In the genomic region with DNA sequence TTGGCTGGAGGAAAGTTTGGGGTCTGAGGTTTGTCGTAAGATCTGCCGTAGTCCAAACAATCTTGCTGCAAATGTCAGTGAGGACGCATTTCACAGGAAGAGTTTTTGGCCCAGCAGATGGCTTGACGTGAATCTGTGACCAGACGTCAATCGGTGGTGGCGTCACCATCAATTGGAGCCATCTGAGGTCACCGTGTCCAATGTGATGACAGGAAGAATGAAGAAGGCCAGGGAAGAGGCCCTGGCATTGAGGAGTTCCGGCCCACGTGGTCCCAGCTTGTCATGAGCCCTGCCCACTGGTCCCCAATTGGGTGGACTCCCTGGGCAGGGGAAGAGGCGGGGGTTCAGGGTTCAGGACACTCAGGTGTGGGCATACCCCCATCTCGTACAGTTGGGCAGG, we compare ENCODE assay signal across 19 cellular contexts.
DNase-seq lines count a peak whose midpoint lies in the region; FAIRE-seq and TF ChIP-seq lines count a peak whose summit lies in the region.
"Had no signal": no experiment of that assay in that cellular context is flagged by ENCODE, and none has a peak within 500 bp of the region (broad histone marks: within the 10 kb centered on the region; RNA-seq: fewer than 3 reads in every experiment).

No MANE protein-coding gene starts in this region.

- peak overlapping the region; percentile 8 for H3K18ac ChIP-seq in neuronal stem cell (ENCODE audit: low read length)

- TF ChIP-seq CTCF in BE2C (IDR thresholded peaks at IDR 0.05; ENCODE audit: low read depth, low read length) (no peak), dorsolateral prefrontal cortex (IDR thresholded peaks at IDR 0.05 in 54 of 56, conservative IDR thresholded peaks at IDR 0.05 in 2 of 56; ENCODE audit: low read depth in 1 of 56, partially characterized antibody in 56 of 56) (no peak), mammary epithelial cell (conservative IDR thresholded peaks at IDR 0.05 in 1 of 2, IDR thresholded peaks at IDR 0.05 in 1 of 2; ENCODE audit: extremely low read depth in 1 of 2, insufficient read depth in 1 of 2, low read depth in 1 of 2, low read length in 2 of 2) (no peak)

- H3K9ac ChIP-seq in neuronal stem cell (ENCODE audit: low read depth, low read length, poor library complexity) (no peak overlapping the region), mammary epithelial cell (ENCODE audit: insufficient read depth, low read length) (no peak overlapping the region)
- H3K9ac ChIP-seq: GM23248 had no signal

- H3K27me3 ChIP-seq in BE2C = no peaks in the 10 kb centered on the region
- peaks cover 0 to 6% (median 0%) of the 10 kb centered on the region in 45 donors for H3K27me3 ChIP-seq in dorsolateral prefrontal cortex
- H3K27me3 ChIP-seq in neuronal stem cell (ENCODE audit: control insufficient read depth in 3 of 3, insufficient read depth in 3 of 3, low read depth in 1 of 3, low read length in 3 of 3) = peaks cover 0 to 25% (median 0%) of the 10 kb centered on the region in 3 experiments
- H3K27me3 ChIP-seq in small intestine (ENCODE audit: control insufficient read depth in 2 of 2, insufficient read depth in 2 of 2, low read length in 2 of 2) = no peaks in the 10 kb centered on the region
- H3K27me3 ChIP-seq in mammary epithelial cell (ENCODE audit: insufficient read depth, low read length) = no peaks in the 10 kb centered on the region

- H3K4me2 ChIP-seq in neuronal stem cell (ENCODE audit: insufficient read depth, low read length, poor library complexity, severe bottlenecking) = no peak overlapping the region
- H3K4me2 ChIP-seq in mammary epithelial cell (ENCODE audit: insufficient read depth, low read depth, low read length) = no peak overlapping the region

- H3K9me3 ChIP-seq in BE2C = no peaks in the 10 kb centered on the region
- peaks cover 0 to 5% of the 10 kb centered on the region in 2 donors for H3K9me3 ChIP-seq in neuronal stem cell (replicated peaks in 1 of 2; ENCODE audit: control insufficient read depth in 2 of 2, insufficient read depth in 1 of 2, low read depth in 1 of 2, low read length in 2 of 2)
- no peaks in the 10 kb centered on the region for H3K9me3 ChIP-seq in small intestine (ENCODE audit: control insufficient read depth, low read depth)
- peaks cover 51% of the 10 kb centered on the region for H3K9me3 ChIP-seq in mammary epithelial cell (replicated peaks; ENCODE audit: insufficient read depth, low read length)

- H3K79me2 ChIP-seq in mammary epithelial cell (ENCODE audit: insufficient read depth, low read length) = no peaks in the 10 kb centered on the region

- no peak overlapping the region for H3K14ac ChIP-seq in neuronal stem cell (ENCODE audit: low read length)

- H4K8ac ChIP-seq in neuronal stem cell (ENCODE audit: low read depth, low read length) = no peak overlapping the region

- in situ Hi-C loops in mammary epithelial cell (cut with MboI; ENCODE audit: low sequenced_read_pairs in 2 of 2) = no loop called here

- no TSS peak for BruUV-seq in mammary epithelial cell (replicated peaks; lab: Mats Ljungman, UMichigan)

- no peak overlapping the region for H2BK12ac ChIP-seq in neuronal stem cell (ENCODE audit: low read length)

- H4K91ac ChIP-seq in neuronal stem cell (ENCODE audit: low read depth, low read length, poor library complexity) = no peak overlapping the region

- no peak overlapping the region for H2BK5ac ChIP-seq in neuronal stem cell (ENCODE audit: low read length)

- no peak overlapping the region for H2BK120ac ChIP-seq in neuronal stem cell (ENCODE audit: low read depth, low read length)

- H3K79me1 ChIP-seq in neuronal stem cell (ENCODE audit: low read depth, low read length) = no peaks in the 10 kb centered on the region

- no peak overlapping the region for H3K4ac ChIP-seq in neuronal stem cell (ENCODE audit: low read length)

- dilution Hi-C loops in mammary epithelial cell (cut with HindIII; ENCODE audit: low sequenced_read_pairs) = no loop called here

- H3K36me3 ChIP-seq in BE2C (no peaks in the 10 kb centered on the region), neuronal stem cell (replicated peaks in 1 of 2; ENCODE audit: control insufficient read depth in 2 of 2, insufficient read depth in 2 of 2, low read length in 2 of 2) (no peaks in the 10 kb centered on the region), small intestine (ENCODE audit: control insufficient read depth in 2 of 2, insufficient read depth in 2 of 2, low read length in 2 of 2) (no peaks in the 10 kb centered on the region), mammary epithelial cell (ENCODE audit: insufficient read depth, low read length) (no peaks in the 10 kb centered on the region)

- no peak for FAIRE-seq in small intestine (lab: Jason Lieb, UNC)
- FAIRE-seq: G401.6, GM12891, GM19239, H54, HTR-8/SVneo had no signal

- H3K4me3 ChIP-seq in BE2C (ENCODE audit: low read depth, low read length) (no peak overlapping the region), dorsolateral prefrontal cortex (no peak overlapping the region), neuronal stem cell (ENCODE audit: low read length in 2 of 2) (no peak overlapping the region), small intestine (ENCODE audit: low read depth in 1 of 2, low read length in 2 of 2) (no peak overlapping the region), mammary epithelial cell (replicated peaks in 1 of 3; ENCODE audit: insufficient read depth in 1 of 3, low read depth in 2 of 3, low read length in 3 of 3) (no peak overlapping the region)
- H3K4me3 ChIP-seq: GM23248 had no signal

- H2BK15ac ChIP-seq in neuronal stem cell (ENCODE audit: low read length) = no peak overlapping the region

- WGBS in neuronal stem cell (ENCODE audit: extremely low coverage in 2 of 2, insufficient read length in 2 of 2, insufficient replicate concordance in 1 of 2), 2 donors = no CpG with 5 or more reads among the region's 12 CpGs
- 74 to 80% (median 75%) methylated on average over 12 of the region's 12 CpGs for WGBS in small intestine, 3 donors
- whole genome bisulfite sequencing in mammary epithelial cell (ENCODE audit: low coverage, missing lambda C conversion rate) = 69% methylated on average over 12 of the region's 12 CpGs

- H2AFZ ChIP-seq in neuronal stem cell (ENCODE audit: low read length) (no peak overlapping the region), mammary epithelial cell (ENCODE audit: low read depth, low read length) (no peak overlapping the region)
- H2AFZ ChIP-seq: GM23248 had no signal

- DNase-seq in BE2C = peak; percentile 64
- peak; percentile 26 for DNase-seq in NCI-H460 (ENCODE audit: extremely low read depth, low read depth)
- peak in 2 of 10 donors; percentile 26 to 39 for DNase-seq in dorsolateral prefrontal cortex
- no peak for DNase-seq in neuronal stem cell (ENCODE audit: low spot score)
- DNase-seq in small intestine = no peak
- DNase-seq in mammary epithelial cell = no peak
- DNase-seq: C1 segment of cervical spinal cord; CD4-positive, CD25-positive, alpha-beta regulatory T cell; CD8-positive, alpha-beta memory T cell; COR-L47; DMS53; DND-41; GM23248; HCEC 1CT had no signal

- intact Hi-C loops in dorsolateral prefrontal cortex (cut with DNase I) (no loop called here), mammary epithelial cell (cut with micrococcal nuclease) (no loop called here)

- H3K23ac ChIP-seq in neuronal stem cell (ENCODE audit: low read depth, low read length, poor library complexity) = no peak overlapping the region

- H4K20me1 ChIP-seq in mammary epithelial cell (ENCODE audit: insufficient read depth, low read length) = no peaks in the 10 kb centered on the region

- H3K4me1 ChIP-seq in BE2C = peaks cover 41% of the 10 kb centered on the region
- H3K4me1 ChIP-seq in neuronal stem cell (ENCODE audit: control insufficient read depth in 2 of 2, insufficient read depth in 1 of 2, low read depth in 1 of 2, low read length in 2 of 2) = peaks cover 0 to 6% of the 10 kb centered on the region in 2 donors
- no peaks in the 10 kb centered on the region for H3K4me1 ChIP-seq in small intestine (ENCODE audit: control insufficient read depth in 2 of 2, insufficient read depth in 1 of 2, low read depth in 1 of 2, low read length in 1 of 2)
- no peaks in the 10 kb centered on the region for H3K4me1 ChIP-seq in mammary epithelial cell (ENCODE audit: insufficient read depth, low read length)

- H2AK5ac ChIP-seq in neuronal stem cell (ENCODE audit: low read depth, low read length) = peak overlapping the region; percentile 35

- CTCF ChIA-PET in mammary epithelial cell (lab: Charles Lee; ENCODE audit: low non-redundant PET) = no interaction called here

- H3K27ac ChIP-seq in dorsolateral prefrontal cortex = peak overlapping the region in 45 of 59 donors; percentile 19 to 85 (median 66)
- H3K27ac ChIP-seq in neuronal stem cell (replicated peaks; ENCODE audit: low read length) = no peak overlapping the region
- H3K27ac ChIP-seq in small intestine (ENCODE audit: low read depth in 1 of 2, low read length in 1 of 2) = no peak overlapping the region
- no peak overlapping the region for H3K27ac ChIP-seq in mammary epithelial cell (ENCODE audit: insufficient read depth, low read depth, low read length)
- H3K27ac ChIP-seq: GM23248 had no signal

Comparison
In these comparisons a context has a peak if more than half of its experiments do, and no peak if none do; other contexts are left out.
1. DNase-seq: peak in BE2C (single experiment) and NCI-H460 (single experiment); none in neuronal stem cell (single experiment), small intestine (single experiment) and mammary epithelial cell (single experiment).
2. H3K27ac ChIP-seq: peak in dorsolateral prefrontal cortex (45 of 59); none in neuronal stem cell (single experiment), small intestine (0 of 2) and mammary epithelial cell (single experiment).